ENCODE assay signal across 8 cellular contexts in the genomic region with DNA sequence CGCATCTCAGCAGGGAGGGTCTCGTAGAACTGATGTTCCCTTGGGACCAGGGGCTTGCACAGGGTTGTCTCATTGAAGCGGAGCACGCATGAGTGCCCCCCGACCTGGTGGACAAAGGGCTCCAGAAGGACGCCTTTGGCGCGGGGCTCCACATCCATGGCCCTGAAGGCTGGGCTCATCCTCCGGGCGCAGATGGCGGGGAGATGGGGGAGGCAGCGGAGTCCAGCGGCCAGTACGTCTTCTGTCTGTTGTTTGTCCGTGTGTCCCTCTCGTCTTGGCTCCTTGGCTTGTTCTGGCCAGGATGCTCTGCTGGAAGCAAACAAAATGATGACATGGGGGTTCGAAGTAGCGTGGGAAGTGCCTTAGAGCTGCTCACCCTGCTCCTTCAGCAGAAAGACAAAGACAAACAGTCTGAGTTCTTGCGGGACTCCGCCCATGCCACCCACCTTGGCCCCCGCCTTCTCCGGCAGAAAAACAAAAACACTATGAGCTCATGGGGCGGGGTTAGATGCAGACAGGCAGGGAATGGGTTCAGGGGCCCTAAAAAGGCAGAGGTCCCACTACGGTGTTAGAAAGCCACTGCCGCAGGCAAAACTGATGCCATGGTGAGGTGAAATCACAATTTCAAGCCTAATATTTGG. TPM values are rescaled to one million over a fixed set of nuclear protein-coding genes. Genes with fewer than 3 reads are reported as not detected.
A peak's percentile ranks its signal among the peaks of the same experiment; 100 is the strongest.
DNase-seq lines count a peak whose midpoint lies in the region; ATAC-seq and TF ChIP-seq lines count a peak whose summit lies in the region.

No MANE protein-coding gene starts in this region.

- POLR2A ChIA-PET in PC-3 (lab: Charles Lee; ENCODE audit: unreplicated experiment) = no interaction called here

- CTCF ChIA-PET in PC-3 (lab: Charles Lee) = no interaction called here

- H3K27ac ChIP-seq in PC-3 (ENCODE audit: low read length) = 0 out of 2 replicates have a peak overlapping the region, but pooled peaks have one; percentile 6
- peak overlapping the region; percentile 93 for H3K27ac ChIP-seq in endodermal cell (ENCODE audit: low read depth, low read length)
- H3K27ac ChIP-seq in lung (ENCODE audit: low read depth in 1 of 2, low read length in 1 of 2) = peak overlapping the region; percentile 63 to 80
- H3K27ac ChIP-seq in thyroid gland = peak overlapping the region; percentile 26 to 58 (median 39)

- BruUV-seq in PC-3 (replicated peaks; lab: Mats Ljungman, UMichigan) = no TSS peak

- intact Hi-C loops in PC-3 (cut with micrococcal nuclease) = no loop called here
- intact Hi-C loops in thyroid gland (cut with DNase I) = no loop called here

- peaks cover 18% of the 10 kb centered on the region; the same call in 1 of the 2 replicates for H3K4me1 ChIP-seq in PC-3 (ENCODE audit: insufficient read depth, low read length)
- H3K4me1 ChIP-seq in endodermal cell (ENCODE audit: control insufficient read depth, insufficient read depth, low read length) = no peaks in the 10 kb centered on the region
- peaks cover 6 to 12% of the 10 kb centered on the region in 2 donors for H3K4me1 ChIP-seq in lung (ENCODE audit: control insufficient read depth in 2 of 2, insufficient read depth in 2 of 2, low read length in 2 of 2)
- no peaks in the 10 kb centered on the region for H3K4me1 ChIP-seq in thyroid gland

- DNase-seq in PC-3 = no peak
- DNase-seq in endodermal cell = peak; percentile 91
- no peak for DNase-seq in lung (ENCODE audit: low spot score)
- peak in 1 of 2 donors; percentile 8 for DNase-seq in thyroid gland
- DNase-seq in stimulated activated CD4-positive, alpha-beta T cell treated with anti-CD3 and anti-CD28 coated beads, Interleukin-4, amount 100 ng/mL, for 24 hours = no peak
- DNase-seq in activated naive CD4-positive, alpha-beta T cell (lab: John Stamatoyannopoulos, UW) = no peak

- no peaks in the 10 kb centered on the region for H3K9me3 Mint-ChIP-seq in endodermal cell

- peaks cover 10% of the 10 kb centered on the region for H3K4me1 Mint-ChIP-seq in endodermal cell

- H3K9me2 ChIP-seq in PC-3 (replicated peaks; ENCODE audit: low read length) = no peaks in the 10 kb centered on the region

- H3K27ac Mint-ChIP-seq in endodermal cell = peak overlapping the region; percentile 92

- TF ChIP-seq CTCF in PC-3 (conservative IDR thresholded peaks at IDR 0.05; ENCODE audit: low read depth, low read length) (no peak), endodermal cell (conservative IDR thresholded peaks at IDR 0.05) (no peak), lung (IDR thresholded peaks at IDR 0.05; ENCODE audit: control extremely low read depth, extremely low read depth) (no peak), thyroid gland (IDR thresholded peaks at IDR 0.05) (no peak)

- H3K79me2 ChIP-seq in PC-3 (ENCODE audit: low read length) = peaks cover 64% of the 10 kb centered on the region

- H3K4me3 Mint-ChIP-seq in endodermal cell = peak overlapping the region; percentile 32

- TF ChIP-seq POLR2A in thyroid gland (IDR thresholded peaks at IDR 0.05) = no peak

- no peaks in the 10 kb centered on the region for H3K27me3 Mint-ChIP-seq in endodermal cell (ENCODE audit: insufficient read depth)

- H3K4me3 ChIP-seq in PC-3 (ENCODE audit: low read length) (no peak overlapping the region), endodermal cell (ENCODE audit: low read length) (no peak overlapping the region), lung (peak overlapping the region; percentile 16), thyroid gland (replicated peaks in 1 of 3) (peak overlapping the region in 1 of 3 donors; percentile 5)

- H3K4me2 ChIP-seq in PC-3 (ENCODE audit: low read length) = no peak overlapping the region

- H3K9me3 ChIP-seq in PC-3 (ENCODE audit: low read length) (no peaks in the 10 kb centered on the region), endodermal cell (ENCODE audit: control insufficient read depth, low read length) (no peaks in the 10 kb centered on the region), lung (ENCODE audit: control insufficient read depth in 2 of 2, insufficient read depth in 1 of 2, low read length in 1 of 2) (no peaks in the 10 kb centered on the region), thyroid gland (no peaks in the 10 kb centered on the region)

- 75 to 85% methylated on average over 16 to 25 of the region's 25 CpGs for WGBS in endodermal cell (ENCODE audit: insufficient coverage in 1 of 2, insufficient read length in 1 of 2), 2 experiments
- 75 to 81% methylated on average over 25 of the region's 25 CpGs for WGBS in lung, 2 donors
- 74 to 76% methylated on average over 24 to 25 of the region's 25 CpGs for WGBS in thyroid gland, 2 donors

- H4K20me1 ChIP-seq in PC-3 (ENCODE audit: low read length) = peaks cover 50% of the 10 kb centered on the region

- H3K9ac ChIP-seq in PC-3 (ENCODE audit: low read length) (no peak overlapping the region), endodermal cell (ENCODE audit: extremely low read depth, low read length, poor library complexity, severe bottlenecking) (no peak overlapping the region)

- H3K36me3 Mint-ChIP-seq in endodermal cell (ENCODE audit: low read depth) = peaks cover 71% of the 10 kb centered on the region

- ATAC-seq in PC-3 (peak; percentile 34), lung (ENCODE audit: insufficient read depth, low FRiP score) (peak; percentile 38), HG02642 (IDR thresholded peaks at IDR 0.05; ENCODE audit: poor library complexity, unreplicated experiment) (no peak), GM18858 (IDR thresholded peaks at IDR 0.05; ENCODE audit: unreplicated experiment) (no peak)

- H2AFZ ChIP-seq in PC-3 (ENCODE audit: low read length) = no peak overlapping the region

- peaks cover 77% of the 10 kb centered on the region for H3K36me3 ChIP-seq in PC-3 (ENCODE audit: low read depth, low read length)
- H3K36me3 ChIP-seq in endodermal cell (ENCODE audit: control insufficient read depth, insufficient read depth, low read length) = peaks cover 82% of the 10 kb centered on the region
- H3K36me3 ChIP-seq in lung (ENCODE audit: control insufficient read depth in 2 of 2, insufficient read depth in 2 of 2, low read length in 2 of 2) = peaks cover 19 to 43% of the 10 kb centered on the region in 2 donors
- peaks cover 46 to 50% of the 10 kb centered on the region in 2 donors for H3K36me3 ChIP-seq in thyroid gland

- H3K27me3 ChIP-seq in PC-3 (ENCODE audit: low read length) (no peaks in the 10 kb centered on the region), endodermal cell (ENCODE audit: control insufficient read depth, insufficient read depth, low read length, poor library complexity, severe bottlenecking) (no peaks in the 10 kb centered on the region), lung (ENCODE audit: control insufficient read depth, insufficient read depth) (no peaks in the 10 kb centered on the region), thyroid gland (no peaks in the 10 kb centered on the region)

- H3F3A ChIP-seq in PC-3 (ENCODE audit: low read length, unreplicated experiment) = no peaks in the 10 kb centered on the region

RNA-seq across cellular contexts. Expression of a gene that starts 9.5 kb away (rescaled TPM):
- total RNA-seq in PC-3 (2014; rRNA removed) (56.3 and 66.8 TPM in 2 replicates), endodermal cell (10 to 100 TPM; 30.9 to 32.5 TPM), lung (10 to 100 TPM; 10.2 to 22.0 TPM), thyroid gland (10 to 100 TPM; 21.6 to 32.2 (median 31.7) TPM)
- 30.2 TPM for polyA plus RNA-seq in endodermal cell (2013, experiment 1 of 2)
- polyA plus RNA-seq in endodermal cell (2013, experiment 2 of 2) = 26.9 TPM
- polyA plus RNA-seq in lung = 10 to 100 TPM in 1 of 2 donors, 1 to 10 TPM in 1; 9.0 to 13.0 TPM

RNA-seq across cellular contexts. Expression of a gene that starts 21.8 kb away (rescaled TPM):
- total RNA-seq in PC-3 (2014; rRNA removed) (88.1 and 102 TPM in 2 replicates), endodermal cell (100 to 1,000 TPM; 104 to 127 TPM), lung (100 to 1,000 TPM in 1 of 2 donors, 10 to 100 TPM in 1; 54.3 to 128 TPM), thyroid gland (100 to 1,000 TPM in 2 of 4 donors, 10 to 100 TPM in 2; 64.3 to 145 (median 93.0) TPM)
- 219 TPM for polyA plus RNA-seq in endodermal cell (2013, experiment 1 of 2)
- polyA plus RNA-seq in endodermal cell (2013, experiment 2 of 2) = 181 TPM
- polyA plus RNA-seq in lung = 10 to 100 TPM; 55.2 to 67.6 TPM

RNA-seq across cellular contexts. Expression of a gene that starts 32.5 kb away (rescaled TPM):
- total RNA-seq in PC-3 (2014; rRNA removed) = 0.92 and 1.1 TPM in 2 replicates
- total RNA-seq in endodermal cell = 10 to 100 TPM; 20.7 to 30.1 TPM
- 24.4 TPM for polyA plus RNA-seq in endodermal cell (2013, experiment 1 of 2)
- polyA plus RNA-seq in endodermal cell (2013, experiment 2 of 2) = 22.9 TPM
- 1 to 10 TPM; 1.7 to 2.0 TPM for total RNA-seq in lung
- 1 to 10 TPM in 1 of 2 donors, under 1 TPM in 1; 0.71 to 1.2 TPM for polyA plus RNA-seq in lung
- total RNA-seq in thyroid gland = 1 to 10 TPM in 2 of 4 donors, under 1 TPM in 2; 0.54 to 1.7 (median 1.0) TPM

RNA-seq across cellular contexts. Expression of a gene that starts 60.0 kb away (rescaled TPM):
- total RNA-seq in PC-3 (2014; rRNA removed) = 38.1 and 44.9 TPM in 2 replicates
- 10 to 100 TPM; 65.1 to 75.6 TPM for total RNA-seq in endodermal cell
- 45.7 TPM for polyA plus RNA-seq in endodermal cell (2013, experiment 1 of 2)
- polyA plus RNA-seq in endodermal cell (2013, experiment 2 of 2) = 41.3 TPM
- 10 to 100 TPM; 14.6 to 24.5 TPM for total RNA-seq in lung
- 10 to 100 TPM; 16.3 to 22.9 TPM for polyA plus RNA-seq in lung
- total RNA-seq in thyroid gland = 10 to 100 TPM in 2 of 4 donors, 1 to 10 TPM in 2; 7.5 to 19.1 (median 11.4) TPM

Comparison
In these comparisons a context has a peak if more than half of its experiments do, and no peak if none do; other contexts are left out.
1. ATAC-seq: peak in PC-3 (single experiment) and lung (single experiment); none in HG02642 (single experiment) and GM18858 (single experiment).
2. H3K27ac ChIP-seq: peak in every context shown above with its lines; median percentile 93 in endodermal cell; 72 in lung; 39 in thyroid gland; 6 in PC-3.
3. RNA of a gene that starts 32.5 kb away (total RNA-seq): 20.7 to 30.1 TPM in endodermal cell; 1.7 to 2.0 TPM in lung, 0.92 to 1.1 TPM in PC-3 and 0.54 to 1.7 TPM in thyroid gland; every median in the first group is over 4 times any median in the second.